Comparison of ENCODE assay signal across 25 cellular contexts in genomic region chr20:41470362-41471095, GRCh38.
DNase-seq lines count a peak whose midpoint lies in the region; ATAC-seq and TF ChIP-seq lines count a peak whose summit lies in the region.
"Had no signal": no experiment of that assay in that cellular context is flagged by ENCODE, and none has a peak within 500 bp of the region (broad histone marks: within the 10 kb centered on the region; RNA-seq: fewer than 3 reads in every experiment).

No MANE protein-coding gene starts in this region.

- CTCF ChIA-PET in HEK293 (lab: Yijun Ruan, JAX) = no interaction called here

- peaks cover 60% of the 10 kb centered on the region for H3K4me1 ChIP-seq in BLaER1
- peaks cover 2% of the 10 kb centered on the region; the same call in 1 of the 2 replicates for H3K4me1 ChIP-seq in HEK293 (ENCODE audit: control insufficient read depth, insufficient read depth, low read length)
- peaks cover under 1% of the 10 kb centered on the region for H3K4me1 ChIP-seq in parathyroid adenoma
- H3K4me1 ChIP-seq: Caco-2 had no signal

- H3K9ac ChIP-seq in BLaER1 (peak overlapping the region; percentile 66; the same call in 1 of the 2 replicates), parathyroid adenoma (no peak overlapping the region)

- ATAC-seq in HG03175 (IDR thresholded peaks at IDR 0.05; ENCODE audit: unreplicated experiment) = no peak
- ATAC-seq: A549; CD8-positive, alpha-beta T cell; PC-3; SK-N-SH treated with all-trans-retinoic acid at 6 μM for 48 hours had no signal

- DNase-seq in NOMO-1 treated with dmso at 0.1 percent for 144 hours (lab: John Stamatoyannopoulos, UW; ENCODE audit: unreplicated experiment) (no peak), cerebellar nuclear complex (lab: John Stamatoyannopoulos, UW) (no peak)
- DNase-seq: AML-193; Caco-2; CD8-positive, alpha-beta T cell; GOT3; MV-4-11; NCI-H146; NCI-H1930; NCI-H2107; NCI-H446; NCI-H524 treated with DMSO at 0.1 percent for 48 hours; NCI-H774; PC-3; SJCRH30 had no signal

- H3K79me2 ChIP-seq in parathyroid adenoma = no peaks in the 10 kb centered on the region

- no peak for TF ChIP-seq CTCF in HEK293 (tag by site-specific recombination; IDR thresholded peaks at IDR 0.05)
- no peak for TF ChIP-seq CTCF in parathyroid adenoma (IDR thresholded peaks at IDR 0.05)

- no peak overlapping the region for H2AFZ ChIP-seq in parathyroid adenoma

- peaks cover 85% of the 10 kb centered on the region for H3K36me3 Mint-ChIP-seq in dendritic cell treated with granulocyte-macrophage colony-stimulating factor and Interleukin-4, amounts not matched to agents 40 ng/mL and 50 ng/mL, for 4 days (ENCODE audit: low read depth)

- H3K36me3 ChIP-seq in BLaER1 (peaks cover 56% of the 10 kb centered on the region), HEK293 (ENCODE audit: control insufficient read depth in 2 of 2, insufficient read depth in 1 of 2, low read length in 2 of 2) (peaks cover 3 to 62% of the 10 kb centered on the region in 2 experiments; a peak in 2 of 3 replicates), parathyroid adenoma (ENCODE audit: control insufficient read depth, insufficient read depth, low read length) (no peaks in the 10 kb centered on the region)

- H3K9me3 Mint-ChIP-seq in dendritic cell treated with granulocyte-macrophage colony-stimulating factor and Interleukin-4, amounts not matched to agents 40 ng/mL and 50 ng/mL, for 4 days = no peaks in the 10 kb centered on the region
- H3K9me3 Mint-ChIP-seq: CD8-positive, alpha-beta T cell had no signal

- H3K27ac ChIP-seq in BLaER1 (peak overlapping the region; percentile 79; the same call in 1 of the 2 replicates), HEK293 (ENCODE audit: extremely low read depth, low read depth, low read length) (no peak overlapping the region), parathyroid adenoma (peak overlapping the region; percentile 4)
- H3K27ac ChIP-seq: A549, C4-2B, HL-60, SJCRH30 had no signal

- intact Hi-C loops in dendritic cell treated with granulocyte-macrophage colony-stimulating factor and Interleukin-4, amounts not matched to agents 40 ng/mL and 50 ng/mL, for 4 days (cut with micrococcal nuclease) = no loop called here

- H3K4me2 ChIP-seq in BLaER1 = peak overlapping the region; percentile 84
- H3K4me2 ChIP-seq in parathyroid adenoma (ENCODE audit: low read length) = no peak overlapping the region
- H3K4me2 ChIP-seq: A549 had no signal

- no peak overlapping the region for H3K4me3 ChIP-seq in BLaER1
- no peak overlapping the region for H3K4me3 ChIP-seq in HEK293 (ENCODE audit: low read depth, low read length)
- no peak overlapping the region for H3K4me3 ChIP-seq in parathyroid adenoma (ENCODE audit: low read depth, low read length)
- H3K4me3 ChIP-seq: A549, HAP-1, SJCRH30 had no signal

- H3K27me3 Mint-ChIP-seq in dendritic cell treated with granulocyte-macrophage colony-stimulating factor and Interleukin-4, amounts not matched to agents 40 ng/mL and 50 ng/mL, for 4 days = no peaks in the 10 kb centered on the region

- H4K20me1 ChIP-seq in BLaER1 = peaks cover 6% of the 10 kb centered on the region; the same call in 1 of the 2 replicates

- peaks cover 7% of the 10 kb centered on the region for H3K4me1 Mint-ChIP-seq in dendritic cell treated with granulocyte-macrophage colony-stimulating factor and Interleukin-4, amounts not matched to agents 40 ng/mL and 50 ng/mL, for 4 days (ENCODE audit: low read depth)

- H3K4me3 Mint-ChIP-seq in dendritic cell treated with granulocyte-macrophage colony-stimulating factor and Interleukin-4, amounts not matched to agents 40 ng/mL and 50 ng/mL, for 4 days = peak overlapping the region; percentile 4
- H3K4me3 Mint-ChIP-seq: CD8-positive, alpha-beta T cell had no signal

- POLR2A ChIA-PET in HEK293 (lab: Yijun Ruan, JAX) = no interaction called here

- H3K27ac Mint-ChIP-seq in dendritic cell treated with granulocyte-macrophage colony-stimulating factor and Interleukin-4, amounts not matched to agents 40 ng/mL and 50 ng/mL, for 4 days = no peak overlapping the region
- H3K27ac Mint-ChIP-seq: CD8-positive, alpha-beta T cell had no signal

- H3K9me3 ChIP-seq in BLaER1 = peaks cover 16% of the 10 kb centered on the region
- H3K9me3 ChIP-seq in HEK293 (ENCODE audit: control insufficient read depth, insufficient read depth, low read depth, low read length) = no peaks in the 10 kb centered on the region
- no peaks in the 10 kb centered on the region for H3K9me3 ChIP-seq in parathyroid adenoma (ENCODE audit: control insufficient read depth, low read length)
- H3K9me3 ChIP-seq: A549, Caco-2, HAP-1, SJCRH30 had no signal

- no peaks in the 10 kb centered on the region for H3K27me3 ChIP-seq in BLaER1
- no peaks in the 10 kb centered on the region for H3K27me3 ChIP-seq in parathyroid adenoma (ENCODE audit: control insufficient read depth, insufficient read depth, low read length)
- H3K27me3 ChIP-seq: SJCRH30 had no signal

TF ChIP-seq in HEK293, 187 proteins besides CTCF, POLR2A, EP300 and RAD21:
- TF ChIP-seq ZNF394 (tag by site-specific recombination; IDR thresholded peaks at IDR 0.05; ENCODE audit: borderline replicate concordance) = peak; percentile 57; the same call in 1 of the 2 replicates
- no peak for TF ChIP-seq ZNF302 (tag by site-specific recombination; IDR thresholded peaks at IDR 0.05; ENCODE audit: low read depth)
- TF ChIP-seq ZNF223 (tag by site-specific recombination; IDR thresholded peaks at IDR 0.05) = no peak
- no peak for TF ChIP-seq ZNF610 (tag by site-specific recombination; IDR thresholded peaks at IDR 0.05; ENCODE audit: borderline replicate concordance)
- TF ChIP-seq ELK4 (IDR thresholded peaks at IDR 0.05; ENCODE audit: borderline replicate concordance, low read depth, low read length) = no peak
- no peak for TF ChIP-seq ZNF585B (tag by site-specific recombination; IDR thresholded peaks at IDR 0.05)
- TF ChIP-seq SCRT1 (tag by site-specific recombination; IDR thresholded peaks at IDR 0.05; ENCODE audit: borderline replicate concordance) = no peak
